In genomic region chr3:4467522-4467867, GRCh38 we compare ENCODE assay signal across 8 cellular contexts. TPM values are rescaled to one million over a fixed set of nuclear protein-coding genes. Genes with fewer than 3 reads are reported as not detected.
DNase-seq lines count a peak whose midpoint lies in the region; ATAC-seq, FAIRE-seq and TF ChIP-seq lines count a peak whose summit lies in the region.

No MANE protein-coding gene starts in this region.

- H3K27me3 ChIP-seq in CD8-positive, alpha-beta memory T cell (ENCODE audit: insufficient read depth, low read length, poor library complexity, severe bottlenecking) = no peaks in the 10 kb centered on the region
- no peaks in the 10 kb centered on the region for H3K27me3 ChIP-seq in Panc1 (ENCODE audit: control insufficient read depth, insufficient read depth, low read length)

- FAIRE-seq in urothelium cell line (lab: Jason Lieb, UNC) = no peak

- H3K4me1 Mint-ChIP-seq in CD8-positive, alpha-beta memory T cell = peaks cover 20 to 26% (median 20%) of the 10 kb centered on the region in 3 donors
- H3K4me1 Mint-ChIP-seq in osteocyte (ENCODE audit: unreplicated experiment) = peaks cover 9% of the 10 kb centered on the region

- H3K36me3 Mint-ChIP-seq in CD8-positive, alpha-beta memory T cell = peaks cover 0 to 2% (median 0%) of the 10 kb centered on the region in 3 donors
- no peaks in the 10 kb centered on the region for H3K36me3 Mint-ChIP-seq in osteocyte (ENCODE audit: unreplicated experiment)

- peaks cover 0 to 2% of the 10 kb centered on the region in 2 donors for H3K27me3 Mint-ChIP-seq in CD8-positive, alpha-beta memory T cell
- peaks cover 26% of the 10 kb centered on the region for H3K27me3 Mint-ChIP-seq in osteocyte (ENCODE audit: unreplicated experiment)

- H3K4me3 Mint-ChIP-seq in CD8-positive, alpha-beta memory T cell = peak overlapping the region; percentile 89 to 94 (median 92)
- H3K4me3 Mint-ChIP-seq in osteocyte (ENCODE audit: unreplicated experiment) = peak overlapping the region; percentile 88

- CTCF ChIA-PET in CD8-positive, alpha-beta memory T cell (lab: Charles Lee) = interaction anchor here (0.9 to 1.1 kb wide), 3 partner anchors 8 to 166 kb away, joined by 3 to 4 read pairs (median 4); partner anchors contain the start of gene ITPR1
- CTCF ChIA-PET in Panc1 (lab: Charles Lee) = no interaction called here

- POLR2A ChIA-PET in CD8-positive, alpha-beta memory T cell (lab: Charles Lee) = interaction anchor here (0.6 to 2.0 kb wide), 3 partner anchors 26 to 117 kb away, joined by 3 to 29 read pairs (median 4); partner anchors contain the start of gene ITPR1
- POLR2A ChIA-PET in Panc1 (lab: Charles Lee) = no interaction called here

- intact Hi-C loops in Panc1 (cut with micrococcal nuclease; ENCODE audit: unreplicated experiment) = no loop called here

- H3K9me3 Mint-ChIP-seq in CD8-positive, alpha-beta memory T cell = no peaks in the 10 kb centered on the region
- no peaks in the 10 kb centered on the region for H3K9me3 Mint-ChIP-seq in osteocyte (ENCODE audit: unreplicated experiment)

- no peaks in the 10 kb centered on the region for H3K36me3 ChIP-seq in CD8-positive, alpha-beta memory T cell (ENCODE audit: insufficient read depth, low read length)
- no peaks in the 10 kb centered on the region; the same call in 1 of the 2 replicates for H3K36me3 ChIP-seq in Panc1 (ENCODE audit: control insufficient read depth, insufficient read depth, low read length)

- peaks cover 11% of the 10 kb centered on the region for H3K4me1 ChIP-seq in CD8-positive, alpha-beta memory T cell (ENCODE audit: insufficient read depth, low read length)
- no peaks in the 10 kb centered on the region for H3K4me1 ChIP-seq in Panc1 (ENCODE audit: control insufficient read depth, insufficient read depth, low read length)

- peak overlapping the region; percentile 62 for H3K4me3 ChIP-seq in CD8-positive, alpha-beta memory T cell (ENCODE audit: low read length)
- H3K4me3 ChIP-seq in Panc1 (ENCODE audit: low read depth in 2 of 2, low read length in 2 of 2) = peak overlapping the region; percentile 76 to 81
- peak overlapping the region; percentile 88 for H3K4me3 ChIP-seq in epithelial cell of esophagus (ENCODE audit: low read length)

- in situ Hi-C loops in Panc1 (cut with HindIII; ENCODE audit: low pct_unique_long_range_greater_than_20kb, low sequenced_read_pairs) = no loop called here

- peak overlapping the region; percentile 75 for H3K27ac ChIP-seq in CD8-positive, alpha-beta memory T cell (ENCODE audit: low read depth, low read length)
- peak overlapping the region; percentile 89 for H3K27ac ChIP-seq in Panc1 (ENCODE audit: low read length)

- H3K9me3 ChIP-seq in CD8-positive, alpha-beta memory T cell (ENCODE audit: low read length) = no peaks in the 10 kb centered on the region
- H3K9me3 ChIP-seq in Panc1 (ENCODE audit: control insufficient read depth, insufficient read depth, low read depth, low read length) = no peaks in the 10 kb centered on the region

- DNase-seq in CD8-positive, alpha-beta memory T cell = no peak
- no peak for DNase-seq in Panc1 (ENCODE audit: low read depth, low spot score)
- no peak for DNase-seq in epithelial cell of esophagus (ENCODE audit: low read depth)
- DNase-seq in osteocyte (ENCODE audit: extremely low spot score, unreplicated experiment) = no peak
- DNase-seq in SKM-1 (lab: John Stamatoyannopoulos, UW; ENCODE audit: unreplicated experiment) = no peak
- no peak for DNase-seq in activated gamma-delta T cell treated with Interleukin-2 at 50 U/mL for 16 hours
- DNase-seq in urothelium cell line (ENCODE audit: low spot score) = no peak

- peak; percentile 10; the same call in 1 of the 2 replicates for ATAC-seq in Panc1
- no peak for ATAC-seq in HG03354 (IDR thresholded peaks at IDR 0.05; ENCODE audit: poor library complexity, severe bottlenecking, unreplicated experiment)

- no TSS peak for BruUV-seq in Panc1 (replicated peaks; lab: Mats Ljungman, UMichigan)

- TF ChIP-seq CTCF in Panc1 (IDR thresholded peaks at IDR 0.05) (no peak), epithelial cell of esophagus (IDR thresholded peaks at IDR 0.05; ENCODE audit: insufficient read depth, low read depth, low read length, missing control alignments) (no peak), osteocyte (IDR thresholded peaks at IDR 0.05) (no peak)

- peak overlapping the region; percentile 75 to 93 (median 88) for H3K27ac Mint-ChIP-seq in CD8-positive, alpha-beta memory T cell
- peak overlapping the region; percentile 78 for H3K27ac Mint-ChIP-seq in osteocyte (ENCODE audit: unreplicated experiment)

RNA-seq across cellular contexts. Expression of gene SUMF1, which starts 0.4 kb away (rescaled TPM):
- 10 to 100 TPM; 12.1 to 13.0 TPM for total RNA-seq in CD8-positive, alpha-beta memory T cell
- 28.7 TPM for polyA plus RNA-seq in CD8-positive, alpha-beta memory T cell
- total RNA-seq in Panc1 (2021; ENCODE audit: unreplicated experiment) (15.5 TPM), osteocyte (44.1 and 46.6 TPM in 2 replicates)
- polyA plus RNA-seq in Panc1 (2012; ENCODE audit: insufficient read length) = 12.7 TPM

RNA-seq across cellular contexts. Expression of gene ITPR1, which starts 25.7 kb away (rescaled TPM):
- total RNA-seq in CD8-positive, alpha-beta memory T cell = 10 to 100 TPM; 82.6 to 85.8 TPM
- polyA plus RNA-seq in CD8-positive, alpha-beta memory T cell = 14.9 TPM
- 8.7 TPM for total RNA-seq in Panc1 (2021; ENCODE audit: unreplicated experiment)
- polyA plus RNA-seq in Panc1 (2012; ENCODE audit: insufficient read length) = 6.5 TPM
- total RNA-seq in osteocyte = 26.3 and 34.3 TPM in 2 replicates
